In genomic region chr6:47303861-47304260, GRCh38 we compare ENCODE assay signal across 19 cellular contexts. TPM values are rescaled to one million over a fixed set of nuclear protein-coding genes. Genes with fewer than 3 reads are reported as not detected.
DNase-seq lines count a peak whose midpoint lies in the region; ATAC-seq and TF ChIP-seq lines count a peak whose summit lies in the region.
"Had no signal": no experiment of that assay in that cellular context is flagged by ENCODE, and none has a peak within 500 bp of the region (broad histone marks: within the 10 kb centered on the region; RNA-seq: fewer than 3 reads in every experiment).

No MANE protein-coding gene starts in this region.

- TF ChIP-seq CTCF in Calu3 (IDR thresholded peaks at IDR 0.05; ENCODE audit: unreplicated experiment), result no peak
- TF ChIP-seq CTCF in psoas muscle (IDR thresholded peaks at IDR 0.05), result no peak

- WGBS in psoas muscle, 3 donors, result 50 to 82% (median 52%) methylated on average over 1 of the region's 1 CpG

- BruUV-seq in Calu3 (replicated peaks; lab: Mats Ljungman, UMichigan), result no TSS peak

- CTCF ChIA-PET in Calu3 (lab: Charles Lee), result interaction anchor here (1.1 kb wide), 1 partner anchor 269 kb away, joined by 3 read pairs; no protein-coding TSS in a partner anchor

- no peak for DNase-seq in Calu3
- peak; percentile 23 for DNase-seq in NCI-H2029 treated with DMSO at 0.1 percent for 48 hours (lab: John Stamatoyannopoulos, UW)
- peak; percentile 59 for DNase-seq in cerebellar cortex (ENCODE audit: low spot score)
- peak; percentile 37 for DNase-seq in myocyte (ENCODE audit: low read depth)
- DNase-seq in SIG-M5 treated with dmso at 0.1 percent for 504 hours (lab: John Stamatoyannopoulos, UW; ENCODE audit: unreplicated experiment), result no peak
- no peak for DNase-seq in superior temporal gyrus (ENCODE audit: extremely low spot score)
- no peak for DNase-seq in psoas muscle
- no peak for DNase-seq in cerebellar nuclear complex (lab: John Stamatoyannopoulos, UW)
- DNase-seq: ACHN, GF-D8, GM23248, HCEC 1CT, Kasumi-1, MM.1S, NCI-H1092, NCI-H1694 treated with DMSO at 0.1 percent for 48 hours, NCI-H226, NCI-H526, SIG-M5 had no signal

- H3K27me3 Mint-ChIP-seq in Calu3 (ENCODE audit: unreplicated experiment), result no peaks in the 10 kb centered on the region

- H3K4me3 Mint-ChIP-seq in Calu3 (ENCODE audit: low read depth, unreplicated experiment), result peak overlapping the region; percentile 98

- no peaks in the 10 kb centered on the region for H3K4me1 ChIP-seq in psoas muscle

- H3K27ac ChIP-seq in psoas muscle, result no peak overlapping the region
- H3K27ac ChIP-seq: GM23248 had no signal

- no peaks in the 10 kb centered on the region for H3K9me3 ChIP-seq in psoas muscle

- peak overlapping the region; percentile 49 for H3K27ac Mint-ChIP-seq in Calu3 (ENCODE audit: unreplicated experiment)

- peaks cover 70% of the 10 kb centered on the region for H3K4me1 Mint-ChIP-seq in Calu3 (ENCODE audit: low read depth, unreplicated experiment)

- H3K36me3 ChIP-seq in psoas muscle (ENCODE audit: insufficient read depth in 1 of 2, low read depth in 1 of 2), result no peaks in the 10 kb centered on the region

- peaks cover 69% of the 10 kb centered on the region for H3K36me3 Mint-ChIP-seq in Calu3 (ENCODE audit: insufficient read depth, unreplicated experiment)

- intact Hi-C loops in Calu3 (cut with micrococcal nuclease; ENCODE audit: unreplicated experiment), result loop anchor here (5.0 kb wide), 2 partner anchors 57 to 117 kb away; no protein-coding TSS in a partner anchor
- intact Hi-C loops in psoas muscle (cut with DNase I), result no loop called here

- H3K4me3 ChIP-seq in psoas muscle, result no peak overlapping the region
- H3K4me3 ChIP-seq: GM23248 had no signal

- no peak for ATAC-seq in psoas muscle

- H3K27me3 ChIP-seq in psoas muscle (ENCODE audit: insufficient read depth in 3 of 3, low read length in 2 of 3), result peaks cover 0 to 29% (median 0%) of the 10 kb centered on the region in 3 donors

- H3K9me3 Mint-ChIP-seq in Calu3 (ENCODE audit: low read depth, unreplicated experiment), result no peaks in the 10 kb centered on the region

RNA-seq across cellular contexts. Expression of gene TNFRSF21, which starts 5.8 kb away (rescaled TPM):
- 255 and 282 TPM in 2 replicates for total RNA-seq in Calu3 (2022)
- total RNA-seq in myocyte, result 27.7 and 30.3 TPM in 2 replicates
- 11.8 TPM for polyA plus RNA-seq in myocyte (2012)
- total RNA-seq in psoas muscle, result 10 to 100 TPM in 2 of 4 donors, 1 to 10 TPM in 2; 4.3 to 22.3 (median 8.9) TPM
- polyA plus RNA-seq in psoas muscle, result 1 to 10 TPM; 2.7 to 7.3 (median 3.0) TPM

Comparison
In these comparisons a context has a peak if more than half of its experiments do, and no peak if none do; other contexts are left out.
1. DNase-seq: peak in NCI-H2029 treated with DMSO at 0.1 percent for 48 hours (single experiment), cerebellar cortex (single experiment) and myocyte (single experiment); none in Calu3 (single experiment), SIG-M5 treated with dmso at 0.1 percent for 504 hours (single experiment), superior temporal gyrus (single experiment), psoas muscle (0 of 2) and cerebellar nuclear complex (0 of 2).